Comparison of ENCODE assay signal across 22 cellular contexts in genomic region chr2:71667256-71668182, GRCh38.
A peak's percentile ranks its signal among the peaks of the same experiment; 100 is the strongest.
DNase-seq lines count a peak whose midpoint lies in the region; ATAC-seq, FAIRE-seq and TF ChIP-seq lines count a peak whose summit lies in the region.
"Had no signal": no experiment of that assay in that cellular context is flagged by ENCODE, and none has a peak within 500 bp of the region (broad histone marks: within the 10 kb centered on the region; RNA-seq: fewer than 3 reads in every experiment).

No MANE protein-coding gene starts in this region.

- no peaks in the 10 kb centered on the region for H3K9me3 Mint-ChIP-seq in neural crest cell
- H3K9me3 Mint-ChIP-seq: activated CD4-positive, alpha-beta T cell treated with anti-CD3 and anti-CD28 coated beads, Interleukin-2, amount 10 ng/mL, durations not matched to agents 7 days and 5 days; activated T-helper 17 cell treated with anti-CD3 and anti-CD28 coated beads, Interleukin-2, amount 50 U/mL, for 72 hours; central memory CD8-positive, alpha-beta T cell; GM23338; memory B cell; WTC11 had no signal

- peaks cover 5% of the 10 kb centered on the region for H3K4me1 Mint-ChIP-seq in neural crest cell
- H3K4me1 Mint-ChIP-seq: activated CD4-positive, alpha-beta T cell treated with anti-CD3 and anti-CD28 coated beads, Interleukin-2, amount 10 ng/mL, durations not matched to agents 7 days and 5 days; activated T-helper 17 cell treated with anti-CD3 and anti-CD28 coated beads, Interleukin-2, amount 50 U/mL, for 72 hours; central memory CD8-positive, alpha-beta T cell; GM23338; memory B cell; WTC11 had no signal

- no peak overlapping the region for H3K4me3 Mint-ChIP-seq in neural crest cell
- H3K4me3 Mint-ChIP-seq: activated CD4-positive, alpha-beta T cell treated with anti-CD3 and anti-CD28 coated beads, Interleukin-2, amount 10 ng/mL, durations not matched to agents 7 days and 5 days; activated T-helper 17 cell treated with anti-CD3 and anti-CD28 coated beads, Interleukin-2, amount 50 U/mL, for 72 hours; central memory CD8-positive, alpha-beta T cell; GM23338; memory B cell; WTC11 had no signal

- ATAC-seq in heart right ventricle (no peak), HG03520 (IDR thresholded peaks at IDR 0.05; ENCODE audit: unreplicated experiment) (no peak)
- ATAC-seq: activated T-helper 17 cell treated with anti-CD3 and anti-CD28 coated beads, Interleukin-2, amount 50 U/mL, for 72 hours; GM23338; stimulated activated naive CD8-positive, alpha-beta T cell treated with anti-CD3 and anti-CD28 coated beads, Interleukin-15, Interleukin-2, amounts not matched to agents 100 U/mL and 50 U/mL, for 24 hours; WTC11 had no signal

- no peak for TF ChIP-seq POLR2A in GM12891 (IDR thresholded peaks at IDR 0.05; ENCODE audit: low read depth, low read length)

- H3K27me3 ChIP-seq in heart right ventricle = no peaks in the 10 kb centered on the region
- H3K27me3 ChIP-seq in bronchial epithelial cell (ENCODE audit: control insufficient read depth, insufficient read depth, low read length) = no peaks in the 10 kb centered on the region
- H3K27me3 ChIP-seq: thyroid gland had no signal

- DNase-seq in cardiac septum (ENCODE audit: low spot score) = peak; percentile 50
- DNase-seq in heart right ventricle = no peak
- DNase-seq in bronchial epithelial cell (ENCODE audit: low read depth) = no peak
- DNase-seq in neural crest cell (ENCODE audit: low read depth, low spot score) = peak; percentile 0
- no peak for DNase-seq in NCI-H82 treated with DMSO at 0.1 percent for 48 hours (lab: John Stamatoyannopoulos, UW; ENCODE audit: unreplicated experiment)
- no peak for DNase-seq in GM12891 (ENCODE audit: insufficient read length, low spot score)
- DNase-seq: ACHN; activated CD4-positive, alpha-beta T cell treated with anti-CD3 and anti-CD28 coated beads, Interleukin-2, amount 10 ng/mL, durations not matched to agents 7 days and 5 days; NCI-H510A treated with DMSO at 0.1 percent for 48 hours; Right ventricle myocardium superior; stimulated activated naive CD8-positive, alpha-beta T cell treated with anti-CD3 and anti-CD28 coated beads, Interleukin-15, Interleukin-2, amounts not matched to agents 100 U/mL and 50 U/mL, for 24 hours; SW 1271; T1000; thyroid gland had no signal

- H3K36me3 ChIP-seq in heart right ventricle = peaks cover 0 to 89% (median 21%) of the 10 kb centered on the region in 9 donors
- no peaks in the 10 kb centered on the region for H3K36me3 ChIP-seq in bronchial epithelial cell (ENCODE audit: control insufficient read depth, insufficient read depth, low read length)
- H3K36me3 ChIP-seq: thyroid gland had no signal

- H3K27ac ChIP-seq in heart right ventricle = no peak overlapping the region
- H3K27ac ChIP-seq: thyroid gland had no signal

- 94% methylated on average over 15 of the region's 15 CpGs for WGBS in heart right ventricle, 2 donors

- H3K4me3 ChIP-seq in heart right ventricle = no peak overlapping the region
- no peak overlapping the region for H3K4me3 ChIP-seq in bronchial epithelial cell (ENCODE audit: low read depth, low read length)
- H3K4me3 ChIP-seq: GM23338, thyroid gland had no signal

- FAIRE-seq in bronchial epithelial cell (lab: Jason Lieb, UNC) = peak; percentile 82
- FAIRE-seq in GM12891 (lab: Jason Lieb, UNC) = no peak
- FAIRE-seq: endothelial cell of umbilical vein, G401.6 had no signal

- H3K9me3 ChIP-seq in heart right ventricle = no peaks in the 10 kb centered on the region
- H3K9me3 ChIP-seq: thyroid gland had no signal

- H3K27me3 Mint-ChIP-seq in neural crest cell (ENCODE audit: low read depth) = no peaks in the 10 kb centered on the region
- H3K27me3 Mint-ChIP-seq: activated CD4-positive, alpha-beta T cell treated with anti-CD3 and anti-CD28 coated beads, Interleukin-2, amount 10 ng/mL, durations not matched to agents 7 days and 5 days had no signal

- TF ChIP-seq CTCF in heart right ventricle (IDR thresholded peaks at IDR 0.05) = no peak
- TF ChIP-seq CTCF in bronchial epithelial cell (IDR thresholded peaks at IDR 0.05; ENCODE audit: insufficient read depth, low read length, severe bottlenecking) = no peak
- no peak for TF ChIP-seq CTCF in neural crest cell (conservative IDR thresholded peaks at IDR 0.05)

- H3K4me1 ChIP-seq in heart right ventricle = peaks cover 0 to 22% (median 0%) of the 10 kb centered on the region in 9 donors
- H3K4me1 ChIP-seq: thyroid gland had no signal

- intact Hi-C loops in cardiac septum (cut with DNase I) = no loop called here
- intact Hi-C loops in heart right ventricle (cut with DNase I) = no loop called here

- H3K27ac Mint-ChIP-seq in neural crest cell (ENCODE audit: unreplicated experiment) = peak overlapping the region; percentile 71
- H3K27ac Mint-ChIP-seq: activated CD4-positive, alpha-beta T cell treated with anti-CD3 and anti-CD28 coated beads, Interleukin-2, amount 10 ng/mL, durations not matched to agents 7 days and 5 days; activated T-helper 17 cell treated with anti-CD3 and anti-CD28 coated beads, Interleukin-2, amount 50 U/mL, for 72 hours; GM23338; memory B cell; WTC11 had no signal

- no peaks in the 10 kb centered on the region for H3K36me3 Mint-ChIP-seq in neural crest cell (ENCODE audit: low read depth)
- H3K36me3 Mint-ChIP-seq: memory B cell had no signal

TF ChIP-seq in GM12891, 5 proteins besides CTCF, POLR2A, EP300 and RAD21:
- no peak for TF ChIP-seq TAF1 (IDR thresholded peaks at IDR 0.05; ENCODE audit: low read depth, low read length)
- no peak for TF ChIP-seq PAX5 (IDR thresholded peaks at IDR 0.05; ENCODE audit: insufficient read depth, low read length, severe bottlenecking)
- TF ChIP-seq POLR2AphosphoS5 (IDR thresholded peaks at IDR 0.05; ENCODE audit: low read depth, low read length) = no peak
- TF ChIP-seq POU2F2 (IDR thresholded peaks at IDR 0.05; ENCODE audit: low read depth, low read length) = no peak
- TF ChIP-seq SPI1 (IDR thresholded peaks at IDR 0.05; ENCODE audit: low read depth, low read length) = no peak

Comparison
In these comparisons a context has a peak if more than half of its experiments do, and no peak if none do; other contexts are left out.
1. DNase-seq: peak in cardiac septum (single experiment) and neural crest cell (single experiment); none in heart right ventricle (0 of 2), bronchial epithelial cell (single experiment), NCI-H82 treated with DMSO at 0.1 percent for 48 hours (single experiment) and GM12891 (single experiment).